1 cellular context compared by ENCODE assay signal in the genomic region with DNA sequence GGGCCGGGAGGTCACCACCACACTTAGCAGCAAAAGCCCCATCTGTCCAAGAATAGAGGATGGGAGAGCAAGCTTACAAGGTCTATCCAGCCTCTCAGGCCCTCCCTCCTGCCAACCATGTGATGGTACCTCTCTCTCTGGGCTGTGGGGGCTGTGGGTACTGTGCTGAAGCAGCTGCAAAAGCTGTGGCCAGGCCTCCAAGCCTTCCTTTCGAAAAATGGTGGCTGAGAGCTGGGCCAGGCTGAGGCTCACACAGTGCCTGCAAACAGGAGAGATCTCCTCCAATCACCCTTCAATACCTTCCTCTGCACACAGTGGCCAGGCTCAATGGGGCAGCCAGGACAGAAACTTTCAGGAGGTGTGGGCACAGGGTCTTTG.
TF ChIP-seq lines count a peak whose summit lies in the region.

No MANE protein-coding gene starts in this region.

TF ChIP-seq in H1, 55 proteins besides CTCF, POLR2A, EP300 and RAD21:
- TF ChIP-seq SUZ12 (IDR thresholded peaks at IDR 0.05; ENCODE audit: low read length) (no peak), SIRT6 (IDR thresholded peaks at IDR 0.05; ENCODE audit: low read length) (no peak), KDM4A (IDR thresholded peaks at IDR 0.05; ENCODE audit: low read depth, low read length, severe bottlenecking) (no peak), SAP30 (IDR thresholded peaks at IDR 0.05; ENCODE audit: insufficient read depth, insufficient replicate concordance, low read length) (no peak), TCF12 (IDR thresholded peaks at IDR 0.05; ENCODE audit: low read depth, low read length) (no peak), NANOG (IDR thresholded peaks at IDR 0.05; ENCODE audit: insufficient read depth, low read depth, low read length, poor library complexity, severe bottlenecking) (no peak), SP4 (IDR thresholded peaks at IDR 0.05; ENCODE audit: low read length) (no peak), KDM1A (IDR thresholded peaks at IDR 0.05; ENCODE audit: borderline replicate concordance, low read length) (no peak), HDAC2 (IDR thresholded peaks at IDR 0.05; ENCODE audit: borderline replicate concordance in 1 of 2, low read depth in 2 of 2, low read length in 2 of 2) (no peak), TEAD4 (IDR thresholded peaks at IDR 0.05; ENCODE audit: low read depth, low read length) (no peak)
- TF ChIP-seq, protein P1, sequence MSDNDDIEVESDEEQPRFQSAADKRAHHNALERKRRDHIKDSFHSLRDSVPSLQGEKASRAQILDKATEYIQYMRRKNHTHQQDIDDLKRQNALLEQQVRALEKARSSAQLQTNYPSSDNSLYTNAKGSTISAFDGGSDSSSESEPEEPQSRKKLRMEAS (IDR thresholded peaks at IDR 0.05), result no peak
